ENCODE assay signal across 9 cellular contexts in the genomic region with DNA sequence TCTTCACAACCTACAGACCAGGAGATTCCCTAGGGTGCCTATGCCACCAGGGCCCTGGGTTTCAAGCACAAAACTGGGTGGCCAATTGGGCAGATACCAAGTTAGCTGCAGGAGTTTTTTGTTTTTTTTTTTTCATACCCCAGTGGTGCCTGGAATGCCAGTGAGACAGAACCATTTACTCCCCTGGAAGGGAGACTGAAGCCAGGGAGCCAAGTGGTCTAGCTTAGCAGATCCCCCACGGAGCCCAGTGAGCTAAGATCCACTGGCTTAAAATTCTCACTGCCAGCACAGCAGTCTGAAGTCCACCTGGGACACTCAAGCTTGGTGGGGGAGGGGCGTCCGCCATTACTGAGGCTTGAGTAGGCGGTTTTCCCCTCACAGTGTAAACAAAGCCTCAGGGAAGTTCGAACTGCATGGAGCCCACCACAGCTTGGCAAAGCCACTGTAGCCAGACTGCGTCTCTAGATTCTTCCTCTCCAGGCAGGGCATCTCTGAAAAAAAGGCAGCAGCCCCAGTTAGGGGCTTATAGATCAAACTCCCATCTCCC. TPM values are rescaled to one million over a fixed set of nuclear protein-coding genes. Genes with fewer than 3 reads are reported as not detected.
"Had no signal": no experiment of that assay in that cellular context is flagged by ENCODE, and none has a peak within 500 bp of the region (broad histone marks: within the 10 kb centered on the region; RNA-seq: fewer than 3 reads in every experiment).

No MANE protein-coding gene starts in this region.

RNA-seq across cellular contexts. Expression of gene TEX38, which starts 56.7 kb away (rescaled TPM):
- total RNA-seq: activated B cell treated with CpG ODN at 0.5 μM for 24 hours; activated naive CD4-positive, alpha-beta T cell treated with anti-CD3 and anti-CD28 coated beads for 36 hours; activated T-cell treated with anti-CD3 and anti-CD28 coated beads, Interleukin-2, amount 50 U/mL, for 4 hours; astrocyte; body of pancreas; breast epithelium; PC-3; Peyer's patch; SJSA1 had no signal
